In the genomic region with DNA sequence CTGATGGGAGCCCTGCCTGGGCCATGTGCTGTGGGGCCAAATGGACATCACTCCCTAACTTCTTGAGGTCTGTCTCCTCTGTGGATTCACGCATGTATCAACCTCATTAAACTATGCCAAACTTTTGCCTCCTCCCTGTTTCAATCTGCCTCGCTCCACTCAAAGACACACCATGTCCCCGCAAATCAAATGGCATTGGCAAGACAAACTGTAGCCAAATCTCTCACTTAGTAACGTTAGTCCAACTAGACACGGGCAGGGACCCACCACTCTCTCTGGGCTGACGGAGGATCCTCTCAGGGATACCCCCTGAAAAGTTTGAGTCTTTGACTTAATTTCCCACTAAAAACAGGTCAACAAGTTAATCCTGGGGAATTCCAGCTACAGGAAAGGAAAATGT, we compare ENCODE assay signal across 1 cellular context.
TF ChIP-seq lines count a peak whose summit lies in the region.

No MANE protein-coding gene starts in this region.

TF ChIP-seq in GM12878, 131 proteins besides CTCF, POLR2A, EP300 and RAD21:
- TF ChIP-seq, protein P1, sequence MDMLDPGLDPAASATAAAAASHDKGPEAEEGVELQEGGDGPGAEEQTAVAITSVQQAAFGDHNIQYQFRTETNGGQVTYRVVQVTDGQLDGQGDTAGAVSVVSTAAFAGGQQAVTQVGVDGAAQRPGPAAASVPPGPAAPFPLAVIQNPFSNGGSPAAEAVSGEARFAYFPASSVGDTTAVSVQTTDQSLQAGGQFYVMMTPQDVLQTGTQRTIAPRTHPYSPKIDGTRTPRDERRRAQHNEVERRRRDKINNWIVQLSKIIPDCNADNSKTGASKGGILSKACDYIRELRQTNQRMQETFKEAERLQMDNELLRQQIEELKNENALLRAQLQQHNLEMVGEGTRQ (IDR thresholded peaks at IDR 0.05; ENCODE audit: borderline replicate concordance, low read depth, low read length), result no peak
- TF ChIP-seq CHD2 (IDR thresholded peaks at IDR 0.05; ENCODE audit: borderline replicate concordance, low read depth, low read length), result no peak
- no peak for TF ChIP-seq ZSCAN29 (IDR thresholded peaks at IDR 0.05)
- no peak for TF ChIP-seq TARDBP (IDR thresholded peaks at IDR 0.05; ENCODE audit: borderline replicate concordance)
- TF ChIP-seq NR2F1 (conservative IDR thresholded peaks at IDR 0.05), result no peak
- TF ChIP-seq MTA3 (IDR thresholded peaks at IDR 0.05; ENCODE audit: borderline replicate concordance, low read length), result no peak
- no peak for TF ChIP-seq ZNF274 (IDR thresholded peaks at IDR 0.05; ENCODE audit: insufficient read depth, insufficient read length)
- no peak for TF ChIP-seq TCF3 (IDR thresholded peaks at IDR 0.05; ENCODE audit: borderline replicate concordance, insufficient read depth, low read depth, low read length)
- TF ChIP-seq PAX5 (IDR thresholded peaks at IDR 0.05; ENCODE audit: borderline replicate concordance, low read depth, low read length), result no peak
- no peak for TF ChIP-seq EZH2 (IDR thresholded peaks at IDR 0.05; ENCODE audit: borderline replicate concordance, control insufficient read depth, low read depth, low read length)
- TF ChIP-seq ASH2L (IDR thresholded peaks at IDR 0.05; ENCODE audit: borderline replicate concordance, low read depth), result no peak
- no peak for TF ChIP-seq E2F4 (IDR thresholded peaks at IDR 0.05; ENCODE audit: low read depth, low read length)
- no peak for TF ChIP-seq BCL3 (IDR thresholded peaks at IDR 0.05; ENCODE audit: borderline replicate concordance, insufficient read depth, low read depth, low read length, poor library complexity, severe bottlenecking)
- TF ChIP-seq PBX3 (IDR thresholded peaks at IDR 0.05; ENCODE audit: insufficient replicate concordance, low read depth, low read length), result no peak
- TF ChIP-seq, protein P2, sequence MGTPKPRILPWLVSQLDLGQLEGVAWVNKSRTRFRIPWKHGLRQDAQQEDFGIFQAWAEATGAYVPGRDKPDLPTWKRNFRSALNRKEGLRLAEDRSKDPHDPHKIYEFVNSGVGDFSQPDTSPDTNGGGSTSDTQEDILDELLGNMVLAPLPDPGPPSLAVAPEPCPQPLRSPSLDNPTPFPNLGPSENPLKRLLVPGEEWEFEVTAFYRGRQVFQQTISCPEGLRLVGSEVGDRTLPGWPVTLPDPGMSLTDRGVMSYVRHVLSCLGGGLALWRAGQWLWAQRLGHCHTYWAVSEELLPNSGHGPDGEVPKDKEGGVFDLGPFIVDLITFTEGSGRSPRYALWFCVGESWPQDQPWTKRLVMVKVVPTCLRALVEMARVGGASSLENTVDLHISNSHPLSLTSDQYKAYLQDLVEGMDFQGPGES (IDR thresholded peaks at IDR 0.05), result no peak
- TF ChIP-seq GABPA (IDR thresholded peaks at IDR 0.05; ENCODE audit: low read depth), result no peak
